In the genomic region with DNA sequence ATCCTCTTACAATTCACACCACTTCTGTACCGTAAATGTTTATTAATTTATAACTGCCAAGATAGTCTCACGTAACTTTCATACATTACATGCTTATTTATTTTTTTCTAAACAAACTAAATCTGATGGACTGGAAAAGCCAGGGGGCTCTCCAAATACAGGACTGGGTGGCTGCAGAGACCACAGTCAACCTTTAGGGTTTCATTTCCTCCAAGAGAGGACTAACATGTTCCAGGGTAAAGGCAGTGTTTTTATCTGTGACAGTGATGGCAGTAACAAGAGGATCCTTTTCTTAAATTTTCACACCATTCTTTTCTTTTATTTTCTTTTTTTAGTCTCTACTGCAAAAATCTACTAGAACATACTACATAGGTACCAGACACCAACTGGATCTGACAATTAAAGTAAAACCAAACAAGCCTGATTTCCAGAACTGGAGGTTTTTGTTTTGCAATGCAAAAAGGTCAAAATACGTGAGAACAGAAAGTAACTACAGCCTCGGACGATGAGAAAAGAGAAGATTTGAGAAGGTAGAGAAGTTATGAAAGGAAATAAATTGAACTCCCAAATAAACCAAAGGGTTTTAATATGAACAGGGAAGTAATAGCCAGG, we compare ENCODE assay signal across 1 cellular context.
TF ChIP-seq lines count a peak whose summit lies in the region.

No MANE protein-coding gene starts in this region.

TF ChIP-seq in GM12878, 131 proteins besides CTCF, POLR2A, EP300 and RAD21 (continued from another document and continues in another):
- TF ChIP-seq, protein P1, sequence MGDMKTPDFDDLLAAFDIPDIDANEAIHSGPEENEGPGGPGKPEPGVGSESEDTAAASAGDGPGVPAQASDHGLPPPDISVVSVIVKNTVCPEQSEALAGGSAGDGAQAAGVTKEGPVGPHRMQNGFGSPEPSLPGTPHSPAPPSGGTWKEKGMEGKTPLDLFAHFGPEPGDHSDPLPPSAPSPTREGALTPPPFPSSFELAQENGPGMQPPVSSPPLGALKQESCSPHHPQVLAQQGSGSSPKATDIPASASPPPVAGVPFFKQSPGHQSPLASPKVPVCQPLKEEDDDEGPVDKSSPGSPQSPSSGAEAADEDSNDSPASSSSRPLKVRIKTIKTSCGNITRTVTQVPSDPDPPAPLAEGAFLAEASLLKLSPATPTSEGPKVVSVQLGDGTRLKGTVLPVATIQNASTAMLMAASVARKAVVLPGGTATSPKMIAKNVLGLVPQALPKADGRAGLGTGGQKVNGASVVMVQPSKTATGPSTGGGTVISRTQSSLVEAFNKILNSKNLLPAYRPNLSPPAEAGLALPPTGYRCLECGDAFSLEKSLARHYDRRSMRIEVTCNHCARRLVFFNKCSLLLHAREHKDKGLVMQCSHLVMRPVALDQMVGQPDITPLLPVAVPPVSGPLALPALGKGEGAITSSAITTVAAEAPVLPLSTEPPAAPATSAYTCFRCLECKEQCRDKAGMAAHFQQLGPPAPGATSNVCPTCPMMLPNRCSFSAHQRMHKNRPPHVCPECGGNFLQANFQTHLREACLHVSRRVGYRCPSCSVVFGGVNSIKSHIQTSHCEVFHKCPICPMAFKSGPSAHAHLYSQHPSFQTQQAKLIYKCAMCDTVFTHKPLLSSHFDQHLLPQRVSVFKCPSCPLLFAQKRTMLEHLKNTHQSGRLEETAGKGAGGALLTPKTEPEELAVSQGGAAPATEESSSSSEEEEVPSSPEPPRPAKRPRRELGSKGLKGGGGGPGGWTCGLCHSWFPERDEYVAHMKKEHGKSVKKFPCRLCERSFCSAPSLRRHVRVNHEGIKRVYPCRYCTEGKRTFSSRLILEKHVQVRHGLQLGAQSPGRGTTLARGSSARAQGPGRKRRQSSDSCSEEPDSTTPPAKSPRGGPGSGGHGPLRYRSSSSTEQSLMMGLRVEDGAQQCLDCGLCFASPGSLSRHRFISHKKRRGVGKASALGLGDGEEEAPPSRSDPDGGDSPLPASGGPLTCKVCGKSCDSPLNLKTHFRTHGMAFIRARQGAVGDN (IDR thresholded peaks at IDR 0.05): peak; percentile 30; the same call in 1 of the 2 replicates
- TF ChIP-seq GABPA (IDR thresholded peaks at IDR 0.05; ENCODE audit: low read depth) (peak; percentile 16; the same call in 1 of the 2 replicates), BCL11A (IDR thresholded peaks at IDR 0.05; ENCODE audit: low read depth, low read length) (no peak), CEBPB (IDR thresholded peaks at IDR 0.05; ENCODE audit: borderline replicate concordance in 1 of 2, low read depth in 2 of 2, low read length in 2 of 2) (no peak; a peak in 1 of 4 replicates), ETV6 (conservative IDR thresholded peaks at IDR 0.05 in 1 of 2, IDR thresholded peaks at IDR 0.05 in 1 of 2; ENCODE audit: borderline replicate concordance in 1 of 2, low read depth in 1 of 2) (no peak), ASH2L (IDR thresholded peaks at IDR 0.05; ENCODE audit: borderline replicate concordance, low read depth) (no peak), NBN (IDR thresholded peaks at IDR 0.05) (0 out of 2 replicates have a peak, but pooled peaks have one; percentile 13), MYB (IDR thresholded peaks at IDR 0.05; ENCODE audit: borderline replicate concordance, low read depth, low read length) (no peak), CBX3 (IDR thresholded peaks at IDR 0.05; ENCODE audit: borderline replicate concordance, low read depth) (no peak), EED (IDR thresholded peaks at IDR 0.05; ENCODE audit: low read depth) (no peak), CBFB (IDR thresholded peaks at IDR 0.05; ENCODE audit: low read depth) (peak; percentile 38; the same call in 1 of the 2 replicates), SUPT20H (IDR thresholded peaks at IDR 0.05; ENCODE audit: borderline replicate concordance, control insufficient read depth, low read depth, low read length) (no peak), SRF (IDR thresholded peaks at IDR 0.05; ENCODE audit: low read depth in 2 of 2, low read length in 2 of 2) (no peak), RBBP5 (conservative IDR thresholded peaks at IDR 0.05) (no peak), JUND (IDR thresholded peaks at IDR 0.05; ENCODE audit: low read depth, low read length) (no peak), TARDBP (IDR thresholded peaks at IDR 0.05; ENCODE audit: borderline replicate concordance) (no peak), ZNF384 (IDR thresholded peaks at IDR 0.05; ENCODE audit: borderline replicate concordance, low read depth, low read length) (no peak), TCF3 (IDR thresholded peaks at IDR 0.05; ENCODE audit: borderline replicate concordance, insufficient read depth, low read depth, low read length) (no peak), STAT1 (conservative IDR thresholded peaks at IDR 0.05) (no peak), POLR2AphosphoS5 (IDR thresholded peaks at IDR 0.05; ENCODE audit: low read length) (no peak), SIX5 (IDR thresholded peaks at IDR 0.05; ENCODE audit: low read depth, low read length, severe bottlenecking) (no peak), ZNF24 (IDR thresholded peaks at IDR 0.05) (no peak), KAT2A (conservative IDR thresholded peaks at IDR 0.05; ENCODE audit: control insufficient read depth, low read depth, low read length) (no peak), NFIC (IDR thresholded peaks at IDR 0.05; ENCODE audit: low read depth, low read length) (0 out of 2 replicates have a peak, but pooled peaks have one; percentile 63), NR2F1 (conservative IDR thresholded peaks at IDR 0.05) (peak; percentile 32; the same call in 1 of the 2 replicates), SUZ12 (IDR thresholded peaks at IDR 0.05; ENCODE audit: unreplicated experiment) (no peak), BACH1 (IDR thresholded peaks at IDR 0.05; ENCODE audit: borderline replicate concordance) (no peak)
- TF ChIP-seq, protein P2, sequence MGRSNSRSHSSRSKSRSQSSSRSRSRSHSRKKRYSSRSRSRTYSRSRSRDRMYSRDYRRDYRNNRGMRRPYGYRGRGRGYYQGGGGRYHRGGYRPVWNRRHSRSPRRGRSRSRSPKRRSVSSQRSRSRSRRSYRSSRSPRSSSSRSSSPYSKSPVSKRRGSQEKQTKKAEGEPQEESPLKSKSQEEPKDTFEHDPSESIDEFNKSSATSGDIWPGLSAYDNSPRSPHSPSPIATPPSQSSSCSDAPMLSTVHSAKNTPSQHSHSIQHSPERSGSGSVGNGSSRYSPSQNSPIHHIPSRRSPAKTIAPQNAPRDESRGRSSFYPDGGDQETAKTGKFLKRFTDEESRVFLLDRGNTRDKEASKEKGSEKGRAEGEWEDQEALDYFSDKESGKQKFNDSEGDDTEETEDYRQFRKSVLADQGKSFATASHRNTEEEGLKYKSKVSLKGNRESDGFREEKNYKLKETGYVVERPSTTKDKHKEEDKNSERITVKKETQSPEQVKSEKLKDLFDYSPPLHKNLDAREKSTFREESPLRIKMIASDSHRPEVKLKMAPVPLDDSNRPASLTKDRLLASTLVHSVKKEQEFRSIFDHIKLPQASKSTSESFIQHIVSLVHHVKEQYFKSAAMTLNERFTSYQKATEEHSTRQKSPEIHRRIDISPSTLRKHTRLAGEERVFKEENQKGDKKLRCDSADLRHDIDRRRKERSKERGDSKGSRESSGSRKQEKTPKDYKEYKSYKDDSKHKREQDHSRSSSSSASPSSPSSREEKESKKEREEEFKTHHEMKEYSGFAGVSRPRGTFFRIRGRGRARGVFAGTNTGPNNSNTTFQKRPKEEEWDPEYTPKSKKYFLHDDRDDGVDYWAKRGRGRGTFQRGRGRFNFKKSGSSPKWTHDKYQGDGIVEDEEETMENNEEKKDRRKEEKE (IDR thresholded peaks at IDR 0.05): no peak
- TF ChIP-seq, protein P3, sequence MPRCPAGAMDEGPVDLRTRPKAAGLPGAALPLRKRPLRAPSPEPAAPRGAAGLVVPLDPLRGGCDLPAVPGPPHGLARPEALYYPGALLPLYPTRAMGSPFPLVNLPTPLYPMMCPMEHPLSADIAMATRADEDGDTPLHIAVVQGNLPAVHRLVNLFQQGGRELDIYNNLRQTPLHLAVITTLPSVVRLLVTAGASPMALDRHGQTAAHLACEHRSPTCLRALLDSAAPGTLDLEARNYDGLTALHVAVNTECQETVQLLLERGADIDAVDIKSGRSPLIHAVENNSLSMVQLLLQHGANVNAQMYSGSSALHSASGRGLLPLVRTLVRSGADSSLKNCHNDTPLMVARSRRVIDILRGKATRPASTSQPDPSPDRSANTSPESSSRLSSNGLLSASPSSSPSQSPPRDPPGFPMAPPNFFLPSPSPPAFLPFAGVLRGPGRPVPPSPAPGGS (IDR thresholded peaks at IDR 0.05; ENCODE audit: borderline replicate concordance, insufficient read depth, low read depth, low read length, poor library complexity, severe bottlenecking): no peak
- TF ChIP-seq, protein P4, sequence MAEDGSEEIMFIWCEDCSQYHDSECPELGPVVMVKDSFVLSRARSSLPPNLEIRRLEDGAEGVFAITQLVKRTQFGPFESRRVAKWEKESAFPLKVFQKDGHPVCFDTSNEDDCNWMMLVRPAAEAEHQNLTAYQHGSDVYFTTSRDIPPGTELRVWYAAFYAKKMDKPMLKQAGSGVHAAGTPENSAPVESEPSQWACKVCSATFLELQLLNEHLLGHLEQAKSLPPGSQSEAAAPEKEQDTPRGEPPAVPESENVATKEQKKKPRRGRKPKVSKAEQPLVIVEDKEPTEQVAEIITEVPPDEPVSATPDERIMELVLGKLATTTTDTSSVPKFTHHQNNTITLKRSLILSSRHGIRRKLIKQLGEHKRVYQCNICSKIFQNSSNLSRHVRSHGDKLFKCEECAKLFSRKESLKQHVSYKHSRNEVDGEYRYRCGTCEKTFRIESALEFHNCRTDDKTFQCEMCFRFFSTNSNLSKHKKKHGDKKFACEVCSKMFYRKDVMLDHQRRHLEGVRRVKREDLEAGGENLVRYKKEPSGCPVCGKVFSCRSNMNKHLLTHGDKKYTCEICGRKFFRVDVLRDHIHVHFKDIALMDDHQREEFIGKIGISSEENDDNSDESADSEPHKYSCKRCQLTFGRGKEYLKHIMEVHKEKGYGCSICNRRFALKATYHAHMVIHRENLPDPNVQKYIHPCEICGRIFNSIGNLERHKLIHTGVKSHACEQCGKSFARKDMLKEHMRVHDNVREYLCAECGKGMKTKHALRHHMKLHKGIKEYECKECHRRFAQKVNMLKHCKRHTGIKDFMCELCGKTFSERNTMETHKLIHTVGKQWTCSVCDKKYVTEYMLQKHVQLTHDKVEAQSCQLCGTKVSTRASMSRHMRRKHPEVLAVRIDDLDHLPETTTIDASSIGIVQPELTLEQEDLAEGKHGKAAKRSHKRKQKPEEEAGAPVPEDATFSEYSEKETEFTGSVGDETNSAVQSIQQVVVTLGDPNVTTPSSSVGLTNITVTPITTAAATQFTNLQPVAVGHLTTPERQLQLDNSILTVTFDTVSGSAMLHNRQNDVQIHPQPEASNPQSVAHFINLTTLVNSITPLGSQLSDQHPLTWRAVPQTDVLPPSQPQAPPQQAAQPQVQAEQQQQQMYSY (CRISPR knock-in tag; IDR thresholded peaks at IDR 0.05): no peak
- TF ChIP-seq, protein P5, sequence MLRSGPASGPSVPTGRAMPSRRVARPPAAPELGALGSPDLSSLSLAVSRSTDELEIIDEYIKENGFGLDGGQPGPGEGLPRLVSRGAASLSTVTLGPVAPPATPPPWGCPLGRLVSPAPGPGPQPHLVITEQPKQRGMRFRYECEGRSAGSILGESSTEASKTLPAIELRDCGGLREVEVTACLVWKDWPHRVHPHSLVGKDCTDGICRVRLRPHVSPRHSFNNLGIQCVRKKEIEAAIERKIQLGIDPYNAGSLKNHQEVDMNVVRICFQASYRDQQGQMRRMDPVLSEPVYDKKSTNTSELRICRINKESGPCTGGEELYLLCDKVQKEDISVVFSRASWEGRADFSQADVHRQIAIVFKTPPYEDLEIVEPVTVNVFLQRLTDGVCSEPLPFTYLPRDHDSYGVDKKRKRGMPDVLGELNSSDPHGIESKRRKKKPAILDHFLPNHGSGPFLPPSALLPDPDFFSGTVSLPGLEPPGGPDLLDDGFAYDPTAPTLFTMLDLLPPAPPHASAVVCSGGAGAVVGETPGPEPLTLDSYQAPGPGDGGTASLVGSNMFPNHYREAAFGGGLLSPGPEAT (IDR thresholded peaks at IDR 0.05; ENCODE audit: low read depth): 0 out of 2 replicates have a peak, but pooled peaks have one; percentile 33
- TF ChIP-seq, protein P6, sequence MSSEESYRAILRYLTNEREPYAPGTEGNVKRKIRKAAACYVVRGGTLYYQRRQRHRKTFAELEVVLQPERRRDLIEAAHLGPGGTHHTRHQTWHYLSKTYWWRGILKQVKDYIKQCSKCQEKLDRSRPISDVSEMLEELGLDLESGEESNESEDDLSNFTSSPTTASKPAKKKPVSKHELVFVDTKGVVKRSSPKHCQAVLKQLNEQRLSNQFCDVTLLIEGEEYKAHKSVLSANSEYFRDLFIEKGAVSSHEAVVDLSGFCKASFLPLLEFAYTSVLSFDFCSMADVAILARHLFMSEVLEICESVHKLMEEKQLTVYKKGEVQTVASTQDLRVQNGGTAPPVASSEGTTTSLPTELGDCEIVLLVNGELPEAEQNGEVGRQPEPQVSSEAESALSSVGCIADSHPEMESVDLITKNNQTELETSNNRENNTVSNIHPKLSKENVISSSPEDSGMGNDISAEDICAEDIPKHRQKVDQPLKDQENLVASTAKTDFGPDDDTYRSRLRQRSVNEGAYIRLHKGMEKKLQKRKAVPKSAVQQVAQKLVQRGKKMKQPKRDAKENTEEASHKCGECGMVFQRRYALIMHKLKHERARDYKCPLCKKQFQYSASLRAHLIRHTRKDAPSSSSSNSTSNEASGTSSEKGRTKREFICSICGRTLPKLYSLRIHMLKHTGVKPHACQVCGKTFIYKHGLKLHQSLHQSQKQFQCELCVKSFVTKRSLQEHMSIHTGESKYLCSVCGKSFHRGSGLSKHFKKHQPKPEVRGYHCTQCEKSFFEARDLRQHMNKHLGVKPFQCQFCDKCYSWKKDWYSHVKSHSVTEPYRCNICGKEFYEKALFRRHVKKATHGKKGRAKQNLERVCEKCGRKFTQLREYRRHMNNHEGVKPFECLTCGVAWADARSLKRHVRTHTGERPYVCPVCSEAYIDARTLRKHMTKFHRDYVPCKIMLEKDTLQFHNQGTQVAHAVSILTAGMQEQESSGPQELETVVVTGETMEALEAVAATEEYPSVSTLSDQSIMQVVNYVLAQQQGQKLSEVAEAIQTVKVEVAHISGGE (CRISPR knock-in tag; IDR thresholded peaks at IDR 0.05): no peak
- TF ChIP-seq, protein P7, sequence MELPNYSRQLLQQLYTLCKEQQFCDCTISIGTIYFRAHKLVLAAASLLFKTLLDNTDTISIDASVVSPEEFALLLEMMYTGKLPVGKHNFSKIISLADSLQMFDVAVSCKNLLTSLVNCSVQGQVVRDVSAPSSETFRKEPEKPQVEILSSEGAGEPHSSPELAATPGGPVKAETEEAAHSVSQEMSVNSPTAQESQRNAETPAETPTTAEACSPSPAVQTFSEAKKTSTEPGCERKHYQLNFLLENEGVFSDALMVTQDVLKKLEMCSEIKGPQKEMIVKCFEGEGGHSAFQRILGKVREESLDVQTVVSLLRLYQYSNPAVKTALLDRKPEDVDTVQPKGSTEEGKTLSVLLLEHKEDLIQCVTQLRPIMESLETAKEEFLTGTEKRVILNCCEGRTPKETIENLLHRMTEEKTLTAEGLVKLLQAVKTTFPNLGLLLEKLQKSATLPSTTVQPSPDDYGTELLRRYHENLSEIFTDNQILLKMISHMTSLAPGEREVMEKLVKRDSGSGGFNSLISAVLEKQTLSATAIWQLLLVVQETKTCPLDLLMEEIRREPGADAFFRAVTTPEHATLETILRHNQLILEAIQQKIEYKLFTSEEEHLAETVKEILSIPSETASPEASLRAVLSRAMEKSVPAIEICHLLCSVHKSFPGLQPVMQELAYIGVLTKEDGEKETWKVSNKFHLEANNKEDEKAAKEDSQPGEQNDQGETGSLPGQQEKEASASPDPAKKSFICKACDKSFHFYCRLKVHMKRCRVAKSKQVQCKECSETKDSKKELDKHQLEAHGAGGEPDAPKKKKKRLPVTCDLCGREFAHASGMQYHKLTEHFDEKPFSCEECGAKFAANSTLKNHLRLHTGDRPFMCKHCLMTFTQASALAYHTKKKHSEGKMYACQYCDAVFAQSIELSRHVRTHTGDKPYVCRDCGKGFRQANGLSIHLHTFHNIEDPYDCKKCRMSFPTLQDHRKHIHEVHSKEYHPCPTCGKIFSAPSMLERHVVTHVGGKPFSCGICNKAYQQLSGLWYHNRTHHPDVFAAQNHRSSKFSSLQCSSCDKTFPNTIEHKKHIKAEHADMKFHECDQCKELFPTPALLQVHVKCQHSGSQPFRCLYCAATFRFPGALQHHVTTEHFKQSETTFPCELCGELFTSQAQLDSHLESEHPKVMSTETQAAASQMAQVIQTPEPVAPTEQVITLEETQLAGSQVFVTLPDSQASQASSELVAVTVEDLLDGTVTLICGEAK (IDR thresholded peaks at IDR 0.05; ENCODE audit: borderline replicate concordance): no peak
